In the genomic region with DNA sequence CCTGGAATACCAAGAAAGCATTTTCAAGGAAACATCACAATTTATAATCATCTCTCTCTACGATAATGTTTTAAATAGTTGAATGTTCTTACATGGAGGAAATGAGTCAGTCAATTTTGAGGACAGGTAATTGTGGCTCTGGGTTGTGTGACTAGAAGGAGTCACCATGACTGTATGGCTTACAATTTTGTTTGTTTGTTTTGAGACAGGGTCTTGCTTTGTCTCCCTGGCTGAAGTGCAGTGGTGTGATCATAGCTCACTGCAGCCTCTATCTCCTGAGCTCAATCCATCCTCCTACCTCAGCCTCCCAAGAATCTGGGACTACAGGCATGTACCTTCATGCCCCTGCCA, we compare ENCODE assay signal across 10 cellular contexts. TPM values are rescaled to one million over a fixed set of nuclear protein-coding genes. Genes with fewer than 3 reads are reported as not detected.
DNase-seq lines count a peak whose midpoint lies in the region; TF ChIP-seq lines count a peak whose summit lies in the region.
"Had no signal": no experiment of that assay in that cellular context is flagged by ENCODE, and none has a peak within 500 bp of the region (broad histone marks: within the 10 kb centered on the region; RNA-seq: fewer than 3 reads in every experiment).

No MANE protein-coding gene starts in this region.

- BruUV-seq in PC-9 (replicated peaks; lab: Mats Ljungman, UMichigan), result no TSS peak

- DNase-seq in activated naive CD4-positive, alpha-beta T cell treated with anti-CD3 and anti-CD28 coated beads for 36 hours, result no peak
- DNase-seq in activated naive CD4-positive, alpha-beta T cell treated with anti-CD3 and anti-CD28 coated beads, Interleukin-2, amount 50 U/mL, for 16 hours, result no peak
- DNase-seq in PC-9 (no peak), chondrocyte (ENCODE audit: low spot score) (no peak), cerebellum (ENCODE audit: low spot score) (no peak), NCI-H2196 treated with DMSO at 0.1 percent for 48 hours (lab: John Stamatoyannopoulos, UW; ENCODE audit: unreplicated experiment) (no peak)
- DNase-seq in T-helper 2 cell treated with Interferon-gamma antibody and Interleukin-4, amounts not matched to agents 5 μg/mL and 100 μg/mL, for 36 hours (ENCODE audit: low spot score), result no peak
- DNase-seq: GOT3 had no signal

- H3K9me3 Mint-ChIP-seq in activated naive CD4-positive, alpha-beta T cell treated with anti-CD3 and anti-CD28 coated beads for 36 hours, result no peaks in the 10 kb centered on the region
- H3K9me3 Mint-ChIP-seq in chondrocyte (ENCODE audit: low read depth), result no peaks in the 10 kb centered on the region
- no peaks in the 10 kb centered on the region for H3K9me3 Mint-ChIP-seq in T-helper 2 cell treated with Interferon-gamma antibody and Interleukin-4, amounts not matched to agents 5 μg/mL and 100 μg/mL, for 36 hours

- no peaks in the 10 kb centered on the region for H3K27me3 Mint-ChIP-seq in activated naive CD4-positive, alpha-beta T cell treated with anti-CD3 and anti-CD28 coated beads for 36 hours (ENCODE audit: low read depth)
- no peaks in the 10 kb centered on the region for H3K27me3 Mint-ChIP-seq in chondrocyte (ENCODE audit: low read depth)
- H3K27me3 Mint-ChIP-seq in T-helper 2 cell treated with Interferon-gamma antibody and Interleukin-4, amounts not matched to agents 5 μg/mL and 100 μg/mL, for 36 hours (ENCODE audit: low read depth), result no peaks in the 10 kb centered on the region

- H3K36me3 Mint-ChIP-seq in activated naive CD4-positive, alpha-beta T cell treated with anti-CD3 and anti-CD28 coated beads for 36 hours (ENCODE audit: low read depth), result peaks cover 11% of the 10 kb centered on the region
- peaks cover 17% of the 10 kb centered on the region for H3K36me3 Mint-ChIP-seq in chondrocyte (ENCODE audit: low read depth)
- peaks cover 36% of the 10 kb centered on the region for H3K36me3 Mint-ChIP-seq in T-helper 2 cell treated with Interferon-gamma antibody and Interleukin-4, amounts not matched to agents 5 μg/mL and 100 μg/mL, for 36 hours (ENCODE audit: low read depth)

- peaks cover 12% of the 10 kb centered on the region for H3K4me1 Mint-ChIP-seq in activated naive CD4-positive, alpha-beta T cell treated with anti-CD3 and anti-CD28 coated beads for 36 hours (ENCODE audit: low read depth)
- peaks cover 10% of the 10 kb centered on the region for H3K4me1 Mint-ChIP-seq in chondrocyte (ENCODE audit: low read depth)
- peaks cover 6% of the 10 kb centered on the region for H3K4me1 Mint-ChIP-seq in T-helper 2 cell treated with Interferon-gamma antibody and Interleukin-4, amounts not matched to agents 5 μg/mL and 100 μg/mL, for 36 hours (ENCODE audit: low read depth)

- peak overlapping the region; percentile 40 for H3K27ac Mint-ChIP-seq in activated naive CD4-positive, alpha-beta T cell treated with anti-CD3 and anti-CD28 coated beads for 36 hours
- H3K27ac Mint-ChIP-seq in chondrocyte (ENCODE audit: unreplicated experiment), result peak overlapping the region; percentile 53
- no peak overlapping the region for H3K27ac Mint-ChIP-seq in T-helper 2 cell treated with Interferon-gamma antibody and Interleukin-4, amounts not matched to agents 5 μg/mL and 100 μg/mL, for 36 hours

- TF ChIP-seq CTCF in PC-9 (conservative IDR thresholded peaks at IDR 0.05) (no peak), chondrocyte (IDR thresholded peaks at IDR 0.05) (no peak)

- no peaks in the 10 kb centered on the region for H3K9me3 ChIP-seq in PC-9 (ENCODE audit: insufficient read depth, low read depth)
- H3K9me3 ChIP-seq: ascending aorta had no signal

- no peak overlapping the region for H3K4me3 Mint-ChIP-seq in activated naive CD4-positive, alpha-beta T cell treated with anti-CD3 and anti-CD28 coated beads for 36 hours
- H3K4me3 Mint-ChIP-seq in chondrocyte (ENCODE audit: unreplicated experiment), result no peak overlapping the region
- no peak overlapping the region for H3K4me3 Mint-ChIP-seq in T-helper 2 cell treated with Interferon-gamma antibody and Interleukin-4, amounts not matched to agents 5 μg/mL and 100 μg/mL, for 36 hours

- intact Hi-C loops in activated naive CD4-positive, alpha-beta T cell treated with anti-CD3 and anti-CD28 coated beads for 36 hours (cut with micrococcal nuclease), result loop anchor here (10.0 kb wide), 1 partner anchor 467 kb away; no protein-coding TSS in a partner anchor
- intact Hi-C loops in PC-9 (cut with micrococcal nuclease; ENCODE audit: unreplicated experiment), result no loop called here

- no peaks in the 10 kb centered on the region for H3K79me2 ChIP-seq in PC-9 (ENCODE audit: low read depth)

- H3K4me1 ChIP-seq in PC-9 (replicated peaks; ENCODE audit: insufficient read depth) (peaks cover 4% of the 10 kb centered on the region; the same call in 1 of the 2 replicates), rectal smooth muscle tissue (ENCODE audit: control insufficient read depth, insufficient read depth, low read length) (no peaks in the 10 kb centered on the region)
- H3K4me1 ChIP-seq: ascending aorta had no signal

- peaks cover 30% of the 10 kb centered on the region; the same call in 1 of the 2 replicates for H3F3A ChIP-seq in PC-9 (ENCODE audit: insufficient read depth, low read depth)

- H4K20me1 ChIP-seq in PC-9 (ENCODE audit: insufficient read depth), result peaks cover 10% of the 10 kb centered on the region

- H3K4me3 ChIP-seq in PC-9 (no peak overlapping the region), rectal smooth muscle tissue (ENCODE audit: low read length) (no peak overlapping the region)
- H3K4me3 ChIP-seq: ascending aorta had no signal

- H2AFZ ChIP-seq in PC-9, result no peak overlapping the region

- no peak overlapping the region for H3K9ac ChIP-seq in rectal smooth muscle tissue (ENCODE audit: low read length)

- H3K36me3 ChIP-seq in PC-9 (ENCODE audit: low read depth) (peaks cover 45% of the 10 kb centered on the region), rectal smooth muscle tissue (ENCODE audit: control insufficient read depth, insufficient read depth, low read length) (peaks cover 11% of the 10 kb centered on the region)

- no peak overlapping the region for H3K4me2 ChIP-seq in PC-9

- POLR2A ChIA-PET in PC-9 (lab: Charles Lee; ENCODE audit: unreplicated experiment), result no interaction called here

- H3K27me3 ChIP-seq in PC-9 (ENCODE audit: insufficient read depth, low read depth) (no peaks in the 10 kb centered on the region), rectal smooth muscle tissue (ENCODE audit: control insufficient read depth, insufficient read depth, low read length) (no peaks in the 10 kb centered on the region)
- H3K27me3 ChIP-seq: ascending aorta had no signal

- H3K9me2 ChIP-seq in PC-9 (ENCODE audit: insufficient read depth), result no peaks in the 10 kb centered on the region

- H3K27ac ChIP-seq in PC-9 (peak overlapping the region; percentile 27), rectal smooth muscle tissue (ENCODE audit: low read depth, low read length) (peak overlapping the region; percentile 6)

- CTCF ChIA-PET in activated naive CD4-positive, alpha-beta T cell treated with anti-CD3 and anti-CD28 coated beads for 36 hours (lab: Charles Lee), result interaction anchor here (0.7 to 1.8 kb wide), 6 partner anchors 13 to 809 kb away, joined by 3 to 6 read pairs (median 4); no protein-coding TSS in a partner anchor
- CTCF ChIA-PET in PC-9 (lab: Charles Lee), result no interaction called here

RNA-seq across cellular contexts. Expression of gene COG3, which starts 47.4 kb away (rescaled TPM):
- total RNA-seq in activated naive CD4-positive, alpha-beta T cell treated with anti-CD3 and anti-CD28 coated beads for 36 hours, result 10 to 100 TPM; 19.1 to 19.3 TPM
- total RNA-seq in PC-9 (2021) (20.4 and 22.3 TPM in 2 replicates), chondrocyte (22.4 to 30.4 TPM (median 23.8 TPM) in 3 replicates), cerebellum (48.5 TPM)
